In the genomic region with DNA sequence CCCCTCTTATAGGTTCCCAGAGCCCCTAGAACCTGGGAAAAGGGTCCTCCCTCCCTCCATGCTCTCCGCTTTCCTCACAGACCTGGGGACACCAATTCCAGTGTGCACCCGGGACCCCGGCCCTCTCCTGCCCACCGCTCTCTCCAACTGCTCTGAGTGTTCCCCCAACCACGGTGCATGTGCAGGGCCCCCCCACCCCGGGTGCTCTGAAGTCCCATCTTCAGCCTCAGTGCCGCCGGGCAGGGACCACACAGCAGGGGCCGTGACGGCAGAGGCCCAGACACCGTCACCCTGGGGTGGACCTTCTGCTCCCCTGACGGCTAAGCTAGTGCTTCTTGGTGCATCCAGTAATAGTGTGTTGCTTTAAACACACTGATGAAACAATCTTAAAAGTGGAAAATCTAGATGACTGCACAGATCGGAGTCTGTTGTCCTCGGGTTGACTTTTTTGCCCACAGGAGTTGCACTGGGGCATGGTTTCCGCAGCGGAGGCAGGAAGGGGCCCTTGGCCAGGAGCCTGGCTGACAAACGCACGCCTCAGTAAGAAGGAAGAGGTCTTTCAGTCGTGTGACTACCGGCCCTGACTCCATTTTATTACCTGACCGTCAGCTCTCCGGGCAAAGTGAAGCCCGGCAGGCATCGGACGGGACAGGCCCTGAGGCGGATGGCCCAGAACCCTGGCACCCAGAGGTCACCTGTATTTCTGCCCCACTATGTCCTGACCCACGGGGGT, we compare ENCODE assay signal across 20 cellular contexts. TPM values are rescaled to one million over a fixed set of nuclear protein-coding genes. Genes with fewer than 3 reads are reported as not detected.
A peak's percentile ranks its signal among the peaks of the same experiment; 100 is the strongest.
DNase-seq lines count a peak whose midpoint lies in the region; ATAC-seq, FAIRE-seq and TF ChIP-seq lines count a peak whose summit lies in the region.
"Had no signal": no experiment of that assay in that cellular context is flagged by ENCODE, and none has a peak within 500 bp of the region (broad histone marks: within the 10 kb centered on the region; RNA-seq: fewer than 3 reads in every experiment).

No MANE protein-coding gene starts in this region.

- H3K36me3 ChIP-seq in Caco-2 (ENCODE audit: control insufficient read depth, insufficient read depth, low read length) (peaks cover 1% of the 10 kb centered on the region; the same call in 1 of the 2 replicates), GM23338 (ENCODE audit: insufficient read depth) (peaks cover 16% of the 10 kb centered on the region), GM12878 (ENCODE audit: control insufficient read depth in 2 of 2, insufficient read depth in 2 of 2, low read length in 1 of 2) (peaks cover 22 to 41% of the 10 kb centered on the region in 2 experiments), neutrophil (peaks cover 48% of the 10 kb centered on the region)

- H3K4me2 ChIP-seq in GM23338 (no peak overlapping the region), GM12878 (ENCODE audit: control insufficient read depth, insufficient read depth) (no peak overlapping the region)

- H3K4me3 ChIP-seq in Caco-2 (ENCODE audit: low read depth, low read length) (no peak overlapping the region), GM23338 (no peak overlapping the region), GM12878 (no peak overlapping the region), neutrophil (ENCODE audit: low read depth in 1 of 2, low read length in 1 of 2) (peak overlapping the region; percentile 4 to 54)
- H3K4me3 ChIP-seq: esophagus muscularis mucosa, gastroesophageal sphincter, Peyer's patch had no signal

- intact Hi-C loops in Caco-2 (cut with micrococcal nuclease; ENCODE audit: unreplicated experiment): no loop called here
- intact Hi-C loops in GM12878 (cut with micrococcal nuclease; ENCODE audit: unreplicated experiment): no loop called here

- H3K4me1 ChIP-seq in Caco-2 (no peaks in the 10 kb centered on the region), GM23338 (ENCODE audit: insufficient read depth) (no peaks in the 10 kb centered on the region), GM12878 (ENCODE audit: control insufficient read depth, insufficient read depth, low read length) (peaks cover 42% of the 10 kb centered on the region), neutrophil (ENCODE audit: control insufficient read depth in 1 of 2, insufficient read depth in 1 of 2, low read depth in 1 of 2, low read length in 1 of 2) (peaks cover 66 to 69% of the 10 kb centered on the region in 2 experiments)
- H3K4me1 ChIP-seq: gastroesophageal sphincter had no signal

- H3K9me2 ChIP-seq in GM23338 (ENCODE audit: insufficient read depth): no peaks in the 10 kb centered on the region

- CTCF ChIA-PET in Caco-2 (lab: Charles Lee) (no interaction called here), GM12878 (lab: Yijun Ruan, JAX) (interaction anchor here (1.1 to 5.4 kb wide), 6 partner anchors 10 to 164 kb away, joined by 3 to 43 read pairs (median 8); no protein-coding TSS in a partner anchor)

- H3K27me3 Mint-ChIP-seq in Caco-2 (ENCODE audit: insufficient read depth, unreplicated experiment): no peaks in the 10 kb centered on the region
- peaks cover 11% of the 10 kb centered on the region for H3K27me3 Mint-ChIP-seq in GM23338 (ENCODE audit: insufficient read depth, low read depth, poor library complexity)
- H3K27me3 Mint-ChIP-seq: activated CD4-positive, alpha-beta memory T cell treated with anti-CD3 and anti-CD28 coated beads for 36 hours had no signal

- ATAC-seq in GM23338 (no peak), GM12878 (no peak)
- ATAC-seq: gastroesophageal sphincter, left cardiac atrium had no signal

- WGBS in GM12878 (ENCODE audit: insufficient coverage, insufficient replicate concordance, low lambda C conversion rate, missing lambda C conversion rate): 19% methylated on average over 27 of the region's 27 CpGs

- no peak for TF ChIP-seq CTCF in Caco-2 (IDR thresholded peaks at IDR 0.05; ENCODE audit: insufficient read depth in 1 of 2, low read depth in 1 of 2, low read length in 1 of 2, severe bottlenecking in 1 of 2, unreplicated experiment in 1 of 2)
- no peak for TF ChIP-seq CTCF in GM23338 (conservative IDR thresholded peaks at IDR 0.05; ENCODE audit: low read depth in 2 of 2)
- no peak for TF ChIP-seq CTCF in GM12878 (IDR thresholded peaks at IDR 0.05 in 2 of 3, conservative IDR thresholded peaks at IDR 0.05 in 1 of 3; ENCODE audit: control insufficient read depth in 2 of 3, extremely low read depth in 1 of 3, insufficient read depth in 1 of 3, low read depth in 3 of 3, low read length in 3 of 3)
- TF ChIP-seq CTCF in neutrophil (IDR thresholded peaks at IDR 0.05): no peak

- peaks cover 11% of the 10 kb centered on the region; the same call in 1 of the 2 replicates for H3F3A ChIP-seq in GM23338 (replicated peaks; ENCODE audit: low read depth)

- POLR2A ChIA-PET in Caco-2 (lab: Charles Lee) (no interaction called here), GM12878 (lab: Charles Lee) (interaction anchor here (1.3 to 10.2 kb wide), 2 partner anchors 16 to 41 kb away, joined by 3 to 108 read pairs; no protein-coding TSS in a partner anchor)

- H3K79me2 ChIP-seq in GM23338 (replicated peaks; ENCODE audit: insufficient read depth) (peaks cover 11% of the 10 kb centered on the region; the same call in 1 of the 2 replicates), GM12878 (ENCODE audit: control insufficient read depth, insufficient read depth, low read length) (peaks cover 26% of the 10 kb centered on the region)

- H3K4me3 Mint-ChIP-seq in Caco-2 (ENCODE audit: unreplicated experiment) (no peak overlapping the region), GM23338 (no peak overlapping the region; the same call in 2 of the 3 replicates)
- H3K4me3 Mint-ChIP-seq: activated CD4-positive, alpha-beta memory T cell treated with anti-CD3 and anti-CD28 coated beads for 36 hours had no signal

- no peaks in the 10 kb centered on the region for H3K9me3 Mint-ChIP-seq in Caco-2 (ENCODE audit: unreplicated experiment)
- H3K9me3 Mint-ChIP-seq in GM23338: no peaks in the 10 kb centered on the region; the same call in 2 of the 3 replicates
- H3K9me3 Mint-ChIP-seq: activated CD4-positive, alpha-beta memory T cell treated with anti-CD3 and anti-CD28 coated beads for 36 hours had no signal

- RAD21 ChIA-PET in GM12878 (lab: Charles Lee; ENCODE audit: unreplicated experiment): interaction anchor here (1.7 to 3.0 kb wide), 2 partner anchors 8 to 22 kb away, joined by 14 to 18 read pairs; no protein-coding TSS in a partner anchor

- H3K27ac Mint-ChIP-seq in Caco-2 (ENCODE audit: unreplicated experiment) (peak overlapping the region; percentile 43), GM23338 (peak overlapping the region; percentile 70)
- H3K27ac Mint-ChIP-seq: activated CD4-positive, alpha-beta memory T cell treated with anti-CD3 and anti-CD28 coated beads for 36 hours had no signal

- no peak overlapping the region; the same call in 1 of the 2 replicates for H3K9ac ChIP-seq in GM12878 (ENCODE audit: control insufficient read depth, insufficient read depth, low read length)

- no peak for TF ChIP-seq EP300 in GM12878 (IDR thresholded peaks at IDR 0.05; ENCODE audit: borderline replicate concordance in 1 of 2, control insufficient read depth in 1 of 2, low read depth in 2 of 2, low read length in 2 of 2)

- H3K9me3 ChIP-seq in Caco-2 (no peaks in the 10 kb centered on the region), GM12878 (replicated peaks; ENCODE audit: control insufficient read depth, insufficient read depth, low read length) (no peaks in the 10 kb centered on the region), neutrophil (no peaks in the 10 kb centered on the region)
- H3K9me3 ChIP-seq: esophagus muscularis mucosa, gastroesophageal sphincter, Peyer's patch had no signal

- H3K4me1 Mint-ChIP-seq in Caco-2 (ENCODE audit: low read depth, unreplicated experiment) (no peaks in the 10 kb centered on the region), GM23338 (peaks cover 5% of the 10 kb centered on the region; the same call in 1 of the 3 replicates)

- peaks cover 9% of the 10 kb centered on the region; the same call in 1 of the 2 replicates for H4K20me1 ChIP-seq in GM23338 (replicated peaks; ENCODE audit: insufficient read depth)
- H4K20me1 ChIP-seq in GM12878 (ENCODE audit: control insufficient read depth, insufficient read depth): no peaks in the 10 kb centered on the region

- H3K27ac ChIP-seq in GM23338 (ENCODE audit: low read depth) (peak overlapping the region; percentile 32; the same call in 1 of the 2 replicates), GM12878 (ENCODE audit: control insufficient read depth, insufficient read depth) (peak overlapping the region; percentile 44), neutrophil (peak overlapping the region; percentile 97)
- H3K27ac ChIP-seq: esophagus muscularis mucosa, VCaP had no signal

- FAIRE-seq in GM12878 (lab: Jason Lieb, UNC): no peak
- no peak for FAIRE-seq in HTR-8/SVneo (lab: Jason Lieb, UNC)

- TF ChIP-seq RAD21 in GM12878 (IDR thresholded peaks at IDR 0.05; ENCODE audit: insufficient read depth, low read depth, low read length): no peak

- H3K36me3 Mint-ChIP-seq in Caco-2 (ENCODE audit: insufficient read depth, unreplicated experiment) (peaks cover 22% of the 10 kb centered on the region), GM23338 (ENCODE audit: low read depth) (peaks cover 60% of the 10 kb centered on the region)

- peak; percentile 21; the same call in 1 of the 2 replicates for TF ChIP-seq POLR2A in GM12878 (IDR thresholded peaks at IDR 0.05; ENCODE audit: low read depth, low read length)

- SMC1A ChIA-PET in GM12878 (lab: Charles Lee; ENCODE audit: uncharacterized antibody, unreplicated experiment): interaction anchor here (1.9 to 3.2 kb wide), 3 partner anchors 8 to 16 kb away, joined by 7 to 18 read pairs (median 16); no protein-coding TSS in a partner anchor

- in situ Hi-C loops in GM12878 (cut with MboI): no loop called here

- BruUV-seq in Caco-2 (replicated peaks; lab: Mats Ljungman, UMichigan): no TSS peak
- no TSS peak for BruUV-seq in GM12878 (replicated peaks; lab: Mats Ljungman, UMichigan)

- H3K27me3 ChIP-seq in Caco-2 (replicated peaks; ENCODE audit: control insufficient read depth, insufficient read depth, low read length) (no peaks in the 10 kb centered on the region), GM23338 (ENCODE audit: insufficient read depth) (no peaks in the 10 kb centered on the region), GM12878 (replicated peaks in 1 of 2; ENCODE audit: control insufficient read depth in 2 of 2, insufficient read depth in 2 of 2, low read length in 1 of 2) (no peaks in the 10 kb centered on the region), neutrophil (no peaks in the 10 kb centered on the region)
- H3K27me3 ChIP-seq: esophagus muscularis mucosa, gastroesophageal sphincter, Peyer's patch had no signal

- H2AFZ ChIP-seq in GM23338 (no peak overlapping the region), GM12878 (ENCODE audit: control insufficient read depth, low read depth, low read length) (no peak overlapping the region)

- no peak for DNase-seq in Caco-2
- no peak for DNase-seq in GM23338 (ENCODE audit: low spot score)
- DNase-seq in GM12878 (ENCODE audit: low read depth, low spot score): no peak
- no peak for DNase-seq in anterior cingulate cortex (lab: John Stamatoyannopoulos, UW)
- DNase-seq in RPMI8226: no peak
- DNase-seq in HTR-8/SVneo (ENCODE audit: insufficient read length, low spot score): no peak
- DNase-seq: activated CD4-positive, alpha-beta memory T cell treated with anti-CD3 and anti-CD28 coated beads for 36 hours; activated naive CD4-positive, alpha-beta T cell; central memory CD4-positive, alpha-beta T cell; left cardiac atrium; midbrain; NCI-H1417 treated with DMSO at 0.1 percent for 48 hours; NCI-H2171 treated with DMSO at 0.1 percent for 48 hours; Peyer's patch; stimulated activated CD8-positive, alpha-beta memory T cell treated with anti-CD3 and anti-CD28 coated beads, Interleukin-4, amount 100 ng/mL, for 48 hours had no signal

RNA-seq across cellular contexts. Expression of a gene that starts 36.2 kb away (rescaled TPM):
- total RNA-seq in Caco-2 (2022): not detected in 2 replicates
- total RNA-seq in GM23338 (2014; rRNA removed; shearing (Covaris generic)): 0.85 and 1.0 TPM in 2 replicates
- 0.31 and 0.76 TPM in 2 replicates for polyA plus RNA-seq in GM23338 (2016; fragmentation: Nextera tagmentation; extraction: Ambion mirVana)
- not detected in 2 replicates for total RNA-seq in GM12878 (2013; cell fraction: nucleolus; rRNA removed)
- not detected in 2 replicates for total RNA-seq in GM12878 (2014; rRNA removed)
- total RNA-seq in GM12878 (2014; rRNA removed; fragmentation: Illumina TruSeq; extraction: Trizol): not detected in 2 replicates
- not detected in 2 replicates for total RNA-seq in GM12878 (2021)
- polyA plus RNA-seq in GM12878 (2011; ENCODE audit: low read depth): not detected
- polyA plus RNA-seq in GM12878 (2011; rRNA removed): 0.01 TPM in 1 of 2 replicates, not detected in the other
- 0.05 TPM in 1 of 2 replicates, not detected in the other for polyA plus RNA-seq in GM12878 (2011; cell fraction: cytosol; rRNA removed)
- not detected in 2 replicates for polyA plus RNA-seq in GM12878 (2011; cell fraction: nucleus; rRNA removed)
- polyA plus RNA-seq in GM12878 (2012): 0.07 and 0.18 TPM in 2 replicates
- polyA plus RNA-seq in GM12878 (2014; fragmentation: Illumina TruSeq; extraction: Trizol): not detected in 2 replicates
- not detected for polyA plus RNA-seq in GM12878 (2014; fragmentation: Nextera tagmentation; extraction: Ambion mirVana)
- polyA plus RNA-seq in GM12878 (2014; rRNA removed): not detected in 2 replicates
- polyA plus RNA-seq in GM12878 (2016; fragmentation: Nextera tagmentation; extraction: Ambion mirVana): not detected
- not detected in 2 replicates for polyA minus RNA-seq in GM12878 (2011; rRNA and poly(A)+ RNA removed)
- not detected in 2 replicates for polyA minus RNA-seq in GM12878 (2011; cell fraction: cytosol; rRNA and poly(A)+ RNA removed)
- polyA minus RNA-seq in GM12878 (2011; cell fraction: nucleus; rRNA and poly(A)+ RNA removed): not detected in 2 replicates
- total RNA-seq: activated CD4-positive, alpha-beta memory T cell treated with anti-CD3 and anti-CD28 coated beads for 36 hours; gastroesophageal sphincter; renal cortical epithelial cell had no signal

RNA-seq across cellular contexts. Expression of a gene that starts 42.3 kb away (rescaled TPM):
- 49.3 and 52.8 TPM in 2 replicates for total RNA-seq in Caco-2 (2022)
- 255 and 263 TPM in 2 replicates for total RNA-seq in GM23338 (2014; rRNA removed; shearing (Covaris generic))
- 75.0 and 78.0 TPM in 2 replicates for polyA plus RNA-seq in GM23338 (2016; fragmentation: Nextera tagmentation; extraction: Ambion mirVana)
- total RNA-seq in GM12878 (2013; cell fraction: nucleolus; rRNA removed): 365 and 373 TPM in 2 replicates
- total RNA-seq in GM12878 (2014; rRNA removed): 67.6 and 74.7 TPM in 2 replicates
- total RNA-seq in GM12878 (2014; rRNA removed; fragmentation: Illumina TruSeq; extraction: Trizol): 58.9 and 59.4 TPM in 2 replicates
- 109 TPM in 2 replicates for total RNA-seq in GM12878 (2021)
- polyA plus RNA-seq in GM12878 (2011; ENCODE audit: low read depth): 26.1 TPM
- polyA plus RNA-seq in GM12878 (2011; rRNA removed): 63.6 and 70.6 TPM in 2 replicates
- polyA plus RNA-seq in GM12878 (2011; cell fraction: cytosol; rRNA removed): 70.3 and 92.5 TPM in 2 replicates
- 197 and 246 TPM in 2 replicates for polyA plus RNA-seq in GM12878 (2011; cell fraction: nucleus; rRNA removed)
- 41.3 and 58.7 TPM in 2 replicates for polyA plus RNA-seq in GM12878 (2012)
- 84.5 and 93.5 TPM in 2 replicates for polyA plus RNA-seq in GM12878 (2014; fragmentation: Illumina TruSeq; extraction: Trizol)
- 1 to 10 TPM; 2.3 to 7.0 TPM for polyA plus RNA-seq in GM12878 (2014; fragmentation: Nextera tagmentation; extraction: Ambion mirVana)
- 94.1 and 94.8 TPM in 2 replicates for polyA plus RNA-seq in GM12878 (2014; rRNA removed)
- polyA plus RNA-seq in GM12878 (2016; fragmentation: Nextera tagmentation; extraction: Ambion mirVana): 10 to 100 TPM; 60.2 to 82.4 TPM
- polyA minus RNA-seq in GM12878 (2011; rRNA and poly(A)+ RNA removed): 43.1 and 54.4 TPM in 2 replicates
- 25.0 and 34.6 TPM in 2 replicates for polyA minus RNA-seq in GM12878 (2011; cell fraction: cytosol; rRNA and poly(A)+ RNA removed)
- 71.8 and 93.6 TPM in 2 replicates for polyA minus RNA-seq in GM12878 (2011; cell fraction: nucleus; rRNA and poly(A)+ RNA removed)

Comparison
In these comparisons a context has a peak if more than half of its experiments do, and no peak if none do; other contexts are left out.
1. H3K4me3 ChIP-seq: peak in neutrophil (2 of 2); none in Caco-2 (single experiment), GM23338 (single experiment) and GM12878 (single experiment).
2. H3K27ac ChIP-seq: peak in every context shown above with its lines; median percentile 97 in neutrophil; 44 in GM12878; 32 in GM23338.